In the genomic region with DNA sequence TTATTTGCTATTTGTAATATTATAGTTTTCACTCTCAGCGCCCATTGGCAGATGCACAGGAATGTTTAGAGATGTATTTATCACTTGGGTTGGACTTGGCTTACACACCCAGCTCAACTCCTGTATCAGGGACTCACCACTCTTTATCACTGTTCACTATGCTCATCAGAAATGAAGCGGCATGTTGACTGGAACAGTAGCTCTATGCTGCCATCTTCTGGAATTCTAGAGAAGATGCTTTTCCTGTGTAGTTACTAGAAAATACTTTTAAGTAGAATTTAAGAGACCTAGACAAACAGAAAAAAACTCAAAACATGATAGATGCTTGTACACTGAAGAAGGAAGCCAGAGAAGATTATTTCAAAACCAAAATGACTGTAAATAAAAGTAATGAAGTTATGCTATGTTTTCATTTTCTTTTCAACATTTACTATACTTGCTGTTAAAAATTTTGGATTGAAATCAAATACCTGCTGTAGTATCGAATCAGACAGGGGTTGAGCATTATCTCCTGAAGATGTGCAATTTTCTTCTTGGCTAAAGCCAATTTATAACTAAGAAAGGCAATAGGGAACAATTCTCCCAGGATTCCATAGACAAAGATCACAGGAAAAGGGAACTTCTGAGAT, we compare ENCODE assay signal across 8 cellular contexts. TPM values are rescaled to one million over a fixed set of nuclear protein-coding genes. Genes with fewer than 3 reads are reported as not detected.
A peak's percentile ranks its signal among the peaks of the same experiment; 100 is the strongest.
DNase-seq lines count a peak whose midpoint lies in the region; ATAC-seq and TF ChIP-seq lines count a peak whose summit lies in the region.

No MANE protein-coding gene starts in this region.

- H3K36me3 ChIP-seq in adrenal gland (replicated peaks in 1 of 2) (no peaks in the 10 kb centered on the region), gastrocnemius medialis (no peaks in the 10 kb centered on the region)

- H3K9me3 ChIP-seq in adrenal gland (replicated peaks in 1 of 3) (no peaks in the 10 kb centered on the region), gastrocnemius medialis (no peaks in the 10 kb centered on the region)

- ATAC-seq in HG03342 (IDR thresholded peaks at IDR 0.05; ENCODE audit: unreplicated experiment), result peak; percentile 68
- peak; percentile 57 for ATAC-seq in left ventricle myocardium superior
- peak; percentile 56 to 65 for ATAC-seq in gastrocnemius medialis

- peak; percentile 43 to 76 (median 58) for TF ChIP-seq CTCF in adrenal gland (IDR thresholded peaks at IDR 0.05)
- peak; percentile 51 to 74 (median 55) for TF ChIP-seq CTCF in gastrocnemius medialis (IDR thresholded peaks at IDR 0.05 in 4 of 5, conservative IDR thresholded peaks at IDR 0.05 in 1 of 5)

- H3K27me3 ChIP-seq in adrenal gland (no peaks in the 10 kb centered on the region), gastrocnemius medialis (no peaks in the 10 kb centered on the region)

- DNase-seq in DMS153 (lab: John Stamatoyannopoulos, UW), result peak; percentile 15
- DNase-seq in GM19240 (ENCODE audit: insufficient read length, low spot score), result peak; percentile 1
- DNase-seq in NCI-H345 (lab: John Stamatoyannopoulos, UW), result peak; percentile 56
- DNase-seq in adrenal gland, result peak in 6 of 7 donors; percentile 8 to 52 (median 16)
- no peak for DNase-seq in left ventricle myocardium superior
- no peak for DNase-seq in gastrocnemius medialis
- no peak for DNase-seq in activated effector memory CD4-positive, alpha-beta T cell treated with anti-CD3 and anti-CD28 coated beads, Interleukin-2, amount 50 U/mL, for 16 hours

- H3K4me3 ChIP-seq in adrenal gland, result no peak overlapping the region
- H3K4me3 ChIP-seq in gastrocnemius medialis, result no peak overlapping the region

- TF ChIP-seq POLR2A in adrenal gland (IDR thresholded peaks at IDR 0.05), result no peak
- no peak for TF ChIP-seq POLR2A in gastrocnemius medialis (IDR thresholded peaks at IDR 0.05)

- intact Hi-C loops in adrenal gland (cut with DNase I), result loop anchor here in 1 of 2 donors (5.0 kb wide), 1 partner anchor 915 kb away; no protein-coding TSS in a partner anchor
- intact Hi-C loops in left ventricle myocardium superior (cut with micrococcal nuclease), result loop anchor here (5.0 kb wide), 1 partner anchor 915 kb away; no protein-coding TSS in a partner anchor
- intact Hi-C loops in gastrocnemius medialis (cut with DNase I; ENCODE audit: low total_unique reads), result no loop called here

- no peaks in the 10 kb centered on the region for H3K4me1 ChIP-seq in adrenal gland (replicated peaks in 1 of 2)
- H3K4me1 ChIP-seq in gastrocnemius medialis, result no peaks in the 10 kb centered on the region

- H3K27ac ChIP-seq in adrenal gland (no peak overlapping the region), gastrocnemius medialis (no peak overlapping the region)

- in situ Hi-C loops in gastrocnemius medialis (cut with MboI; ENCODE audit: low sequenced_read_pairs in 4 of 4), result loop anchor here (10.0 to 25.0 kb wide), 2 partner anchors 913 to 915 kb away; no protein-coding TSS in a partner anchor

- WGBS in adrenal gland, 4 donors, result 23 to 24% (median 23%) methylated on average over 3 of the region's 3 CpGs

RNA-seq across cellular contexts. Expression of a gene that starts 47.4 kb away (rescaled TPM):
- not detected for total RNA-seq in adrenal gland
- polyA plus RNA-seq in adrenal gland, result not detected
- total RNA-seq in left ventricle myocardium superior, result not detected
- total RNA-seq in gastrocnemius medialis, result not detected

Comparison
In these comparisons a context has a peak if more than half of its experiments do, and no peak if none do; other contexts are left out.
1. DNase-seq: peak in DMS153 (single experiment), GM19240 (single experiment), NCI-H345 (single experiment) and adrenal gland (6 of 7); none in left ventricle myocardium superior (single experiment), gastrocnemius medialis (0 of 2) and activated effector memory CD4-positive, alpha-beta T cell treated with anti-CD3 and anti-CD28 coated beads, Interleukin-2, amount 50 U/mL, for 16 hours (single experiment).
2. Peak in every context shown above with its lines, with median percentiles within 50 percentile points of each other: ATAC-seq.